10 cellular contexts compared by ENCODE assay signal in the genomic region with DNA sequence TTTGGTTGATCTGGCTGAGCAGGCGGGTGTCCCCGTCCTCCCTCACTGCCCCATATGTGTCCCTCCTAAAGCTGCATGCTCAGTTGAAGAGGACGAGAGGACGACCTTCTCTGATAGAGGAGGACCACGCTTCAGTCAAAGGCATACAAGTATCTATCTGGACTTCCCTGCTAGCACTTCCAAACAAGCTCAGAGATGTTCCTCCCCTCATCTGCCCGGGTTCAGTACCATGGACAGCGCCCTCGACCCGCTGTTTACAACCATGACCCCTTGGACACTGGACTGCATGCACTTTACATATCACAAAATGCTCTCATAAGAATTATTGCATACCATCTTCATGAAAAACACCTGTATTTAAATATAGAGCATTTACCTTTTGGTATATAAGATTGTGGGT. TPM values are rescaled to one million over a fixed set of nuclear protein-coding genes. Genes with fewer than 3 reads are reported as not detected.
A peak's percentile ranks its signal among the peaks of the same experiment; 100 is the strongest.
DNase-seq lines count a peak whose midpoint lies in the region; ATAC-seq and TF ChIP-seq lines count a peak whose summit lies in the region.
"Had no signal": no experiment of that assay in that cellular context is flagged by ENCODE, and none has a peak within 500 bp of the region (broad histone marks: within the 10 kb centered on the region; RNA-seq: fewer than 3 reads in every experiment).

No MANE protein-coding gene starts in this region.

- 16 to 19% methylated on average over 9 of the region's 9 CpGs for WGBS in aorta, 2 donors
- WGBS in suprapubic skin = 11% methylated on average over 8 of the region's 9 CpGs

- H3K27ac ChIP-seq in neural progenitor cell (no peak overlapping the region), aorta (ENCODE audit: low read depth in 1 of 2, low read length in 2 of 2) (no peak overlapping the region), suprapubic skin (no peak overlapping the region)
- H3K27ac ChIP-seq: tibial artery had no signal

- no peak for TF ChIP-seq EP300 in suprapubic skin (IDR thresholded peaks at IDR 0.05)

- peaks cover 6% of the 10 kb centered on the region for H4K20me1 ChIP-seq in neural progenitor cell (ENCODE audit: low read depth)

- H3K36me3 ChIP-seq in MG63 (no peaks in the 10 kb centered on the region), neural progenitor cell (no peaks in the 10 kb centered on the region), aorta (ENCODE audit: control insufficient read depth in 1 of 2, insufficient read depth in 2 of 2, low read length in 1 of 2) (no peaks in the 10 kb centered on the region), suprapubic skin (no peaks in the 10 kb centered on the region)
- H3K36me3 ChIP-seq: tibial artery had no signal

- CTCF ChIA-PET in activated CD8-positive, alpha-beta memory T cell treated with anti-CD3 and anti-CD28 coated beads, Interleukin-2, amount 10 ng/mL, durations not matched to agents 7 days and 5 days (lab: Charles Lee) = interaction anchor here (0.7 to 2.9 kb wide), 19 partner anchors 19 to 258 kb away, joined by 3 to 18 read pairs (median 5); a partner anchor contains a TSS

- TF ChIP-seq CTCF in epithelial cell of proximal tubule (conservative IDR thresholded peaks at IDR 0.05; ENCODE audit: low read depth, low read length) = no peak
- no peak for TF ChIP-seq CTCF in neural progenitor cell (IDR thresholded peaks at IDR 0.05)
- TF ChIP-seq CTCF in suprapubic skin (IDR thresholded peaks at IDR 0.05) = no peak

- no peak overlapping the region for H3K9ac ChIP-seq in neural progenitor cell

- H3K4me2 ChIP-seq in neural progenitor cell = no peak overlapping the region

- no peaks in the 10 kb centered on the region for H3K9me3 ChIP-seq in MG63
- H3K9me3 ChIP-seq in neural progenitor cell (ENCODE audit: low read depth) = no peaks in the 10 kb centered on the region
- H3K9me3 ChIP-seq in aorta (ENCODE audit: control insufficient read depth, low read length) = no peaks in the 10 kb centered on the region
- no peaks in the 10 kb centered on the region for H3K9me3 ChIP-seq in suprapubic skin
- H3K9me3 ChIP-seq: tibial artery had no signal

- peak; percentile 69 for DNase-seq in Ammon's horn (ENCODE audit: low spot score)
- peak; percentile 35 for DNase-seq in MG63
- DNase-seq in activated CD8-positive, alpha-beta memory T cell treated with anti-CD3 and anti-CD28 coated beads, Interleukin-2, amount 10 ng/mL, durations not matched to agents 7 days and 5 days = peak; percentile 71
- DNase-seq in epithelial cell of proximal tubule (ENCODE audit: low read depth) = peak; percentile 3
- peak; percentile 86 for DNase-seq in neural progenitor cell (ENCODE audit: low spot score)
- DNase-seq in aorta = peak; percentile 69 to 88
- DNase-seq in NCI-H1930 (lab: John Stamatoyannopoulos, UW) = no peak
- DNase-seq in suprapubic skin (ENCODE audit: low spot score in 2 of 2) = no peak

- H3K4me1 ChIP-seq in neural progenitor cell (no peaks in the 10 kb centered on the region), aorta (ENCODE audit: control insufficient read depth in 1 of 2, insufficient read depth in 2 of 2, low read length in 2 of 2) (no peaks in the 10 kb centered on the region), suprapubic skin (peaks cover 3% of the 10 kb centered on the region)
- H3K4me1 ChIP-seq: tibial artery had no signal

- H3K27me3 ChIP-seq in MG63 (peaks cover 5% of the 10 kb centered on the region; the same call in 1 of the 2 replicates), neural progenitor cell (peaks cover 53% of the 10 kb centered on the region), aorta (ENCODE audit: control insufficient read depth in 1 of 2, insufficient read depth in 2 of 2, low read length in 1 of 2) (no peaks in the 10 kb centered on the region), suprapubic skin (peaks cover 56% of the 10 kb centered on the region)

- H3K79me2 ChIP-seq in neural progenitor cell (ENCODE audit: low read depth) = no peaks in the 10 kb centered on the region

- H3K4me1 Mint-ChIP-seq in activated CD8-positive, alpha-beta memory T cell treated with anti-CD3 and anti-CD28 coated beads, Interleukin-2, amount 10 ng/mL, durations not matched to agents 7 days and 5 days = no peaks in the 10 kb centered on the region
- H3K4me1 Mint-ChIP-seq in neural progenitor cell = no peaks in the 10 kb centered on the region

- H3K27ac Mint-ChIP-seq in activated CD8-positive, alpha-beta memory T cell treated with anti-CD3 and anti-CD28 coated beads, Interleukin-2, amount 10 ng/mL, durations not matched to agents 7 days and 5 days = no peak overlapping the region
- peak overlapping the region; percentile 51 for H3K27ac Mint-ChIP-seq in neural progenitor cell
- H3K27ac Mint-ChIP-seq: activated naive CD8-positive, alpha-beta T cell had no signal

- TF ChIP-seq POLR2A in suprapubic skin (IDR thresholded peaks at IDR 0.05) = no peak

- no peaks in the 10 kb centered on the region for H3K36me3 Mint-ChIP-seq in activated CD8-positive, alpha-beta memory T cell treated with anti-CD3 and anti-CD28 coated beads, Interleukin-2, amount 10 ng/mL, durations not matched to agents 7 days and 5 days
- H3K36me3 Mint-ChIP-seq in neural progenitor cell = no peaks in the 10 kb centered on the region
- H3K36me3 Mint-ChIP-seq: activated naive CD8-positive, alpha-beta T cell had no signal

- H3F3A ChIP-seq in neural progenitor cell (ENCODE audit: low read depth) = peaks cover 5% of the 10 kb centered on the region

- intact Hi-C loops in aorta (cut with DNase I) = loop anchor here (2.0 to 5.0 kb wide), 3 partner anchors 91 to 164 kb away; a partner anchor contains a TSS

- ATAC-seq in activated CD8-positive, alpha-beta memory T cell treated with anti-CD3 and anti-CD28 coated beads, Interleukin-2, amount 10 ng/mL, durations not matched to agents 7 days and 5 days = no peak
- ATAC-seq in aorta (ENCODE audit: low FRiP score) = peak; percentile 81

- H3K4me3 Mint-ChIP-seq in activated CD8-positive, alpha-beta memory T cell treated with anti-CD3 and anti-CD28 coated beads, Interleukin-2, amount 10 ng/mL, durations not matched to agents 7 days and 5 days = no peak overlapping the region
- H3K4me3 Mint-ChIP-seq in neural progenitor cell = peak overlapping the region; percentile 19
- H3K4me3 Mint-ChIP-seq: activated naive CD8-positive, alpha-beta T cell had no signal

- H3K27me3 Mint-ChIP-seq in activated CD8-positive, alpha-beta memory T cell treated with anti-CD3 and anti-CD28 coated beads, Interleukin-2, amount 10 ng/mL, durations not matched to agents 7 days and 5 days = peaks cover 22% of the 10 kb centered on the region
- peaks cover 36% of the 10 kb centered on the region for H3K27me3 Mint-ChIP-seq in neural progenitor cell (ENCODE audit: insufficient read depth, low read depth)

- no peak overlapping the region for H2AFZ ChIP-seq in neural progenitor cell (replicated peaks)

- no peak overlapping the region for H3K4me3 ChIP-seq in MG63
- H3K4me3 ChIP-seq in epithelial cell of proximal tubule (ENCODE audit: low read depth, low read length) = no peak overlapping the region
- H3K4me3 ChIP-seq in neural progenitor cell = no peak overlapping the region
- no peak overlapping the region for H3K4me3 ChIP-seq in aorta (ENCODE audit: low read length in 2 of 2)
- no peak overlapping the region for H3K4me3 ChIP-seq in suprapubic skin
- H3K4me3 ChIP-seq: tibial artery had no signal

- no peaks in the 10 kb centered on the region for H3K9me3 Mint-ChIP-seq in activated CD8-positive, alpha-beta memory T cell treated with anti-CD3 and anti-CD28 coated beads, Interleukin-2, amount 10 ng/mL, durations not matched to agents 7 days and 5 days (ENCODE audit: low read depth)
- H3K9me3 Mint-ChIP-seq in neural progenitor cell = no peaks in the 10 kb centered on the region

RNA-seq across cellular contexts. Expression of a gene that starts 26.9 kb away (rescaled TPM):
- total RNA-seq in MG63 (2014; rRNA removed; shearing (Covaris generic); ENCODE audit: low replicate concordance) = 2.3 and 25.4 TPM in 2 replicates
- total RNA-seq in activated CD8-positive, alpha-beta memory T cell treated with anti-CD3 and anti-CD28 coated beads, Interleukin-2, amount 10 ng/mL, durations not matched to agents 7 days and 5 days = 100 to 1,000 TPM in 1 of 2 experiments, 10 to 100 TPM in 1; 68.2 to 110 TPM
- total RNA-seq in epithelial cell of proximal tubule (9.2 and 9.4 TPM in 2 replicates), neural progenitor cell (ENCODE audit: low replicate concordance) (1.4 and 2.3 TPM in 2 replicates), aorta (10 to 100 TPM; 56.6 to 58.3 TPM), suprapubic skin (10 to 100 TPM; 12.1 to 28.9 (median 17.8) TPM)
- polyA plus RNA-seq in aorta = 10 to 100 TPM in 1 of 2 donors, 1 to 10 TPM in 1; 9.4 to 16.9 TPM

RNA-seq across cellular contexts. Expression of a gene that starts 38.5 kb away (rescaled TPM):
- total RNA-seq in MG63 (2014; rRNA removed; shearing (Covaris generic); ENCODE audit: low replicate concordance) = not detected in 2 replicates
- total RNA-seq in activated CD8-positive, alpha-beta memory T cell treated with anti-CD3 and anti-CD28 coated beads, Interleukin-2, amount 10 ng/mL, durations not matched to agents 7 days and 5 days = not detected
- total RNA-seq in epithelial cell of proximal tubule (not detected in 2 replicates), neural progenitor cell (ENCODE audit: low replicate concordance) (under 0.01 TPM in 1 of 2 replicates, not detected in the other), aorta (not detected), suprapubic skin (under 1 TPM; 0.08 to 0.25 (median 0.14) TPM)
- polyA plus RNA-seq in aorta = 1 to 10 TPM in 1 of 2 donors, not detected in 1; 1.6 TPM

Comparison
In these comparisons a context has a peak if more than half of its experiments do, and no peak if none do; other contexts are left out.
1. DNase-seq: peak in Ammon's horn (single experiment), MG63 (single experiment), activated CD8-positive, alpha-beta memory T cell treated with anti-CD3 and anti-CD28 coated beads, Interleukin-2, amount 10 ng/mL, durations not matched to agents 7 days and 5 days (single experiment), epithelial cell of proximal tubule (single experiment), neural progenitor cell (single experiment) and aorta (2 of 2); none in NCI-H1930 (0 of 2) and suprapubic skin (0 of 2).